22 cellular contexts compared by ENCODE assay signal in genomic region chr4:86326399-86326798, GRCh38.
DNase-seq lines count a peak whose midpoint lies in the region; ATAC-seq lines count a peak whose summit lies in the region.
"Had no signal": no experiment of that assay in that cellular context is flagged by ENCODE, and none has a peak within 500 bp of the region (broad histone marks: within the 10 kb centered on the region; RNA-seq: fewer than 3 reads in every experiment).

No MANE protein-coding gene starts in this region.

- DNase-seq in EH (ENCODE audit: low read depth) (peak; percentile 13), RKO (ENCODE audit: low spot score) (peak; percentile 5), amniotic stem cell (lab: John Stamatoyannopoulos, UW) (peak; percentile 7), iris pigment epithelial cell (ENCODE audit: low read depth) (peak; percentile 66), NCI-H226 (no peak), AG08396 (ENCODE audit: low spot score) (no peak)
- DNase-seq in effector CD8-positive, alpha-beta T cell (lab: John Stamatoyannopoulos, UW) = no peak
- DNase-seq: ACHN; CD8-positive, alpha-beta memory T cell; EL; GF-D8; KBM-7; NCI-H1092 treated with DMSO at 0.1 percent for 48 hours; NCI-H146; NCI-H2029; NCI-H345; NCI-H524; NCI-H82; SJCRH30 had no signal

- no peak for ATAC-seq in HG03439 (IDR thresholded peaks at IDR 0.05; ENCODE audit: unreplicated experiment)
- ATAC-seq: HepG2, Panc1 had no signal

Comparison
In these comparisons a context has a peak if more than half of its experiments do, and no peak if none do; other contexts are left out.
1. DNase-seq: peak in EH (single experiment), RKO (single experiment), amniotic stem cell (single experiment) and iris pigment epithelial cell (single experiment); none in NCI-H226 (single experiment), effector CD8-positive, alpha-beta T cell (single experiment) and AG08396 (single experiment).